1 cellular context compared by ENCODE assay signal in genomic region chr17:63741251-63742049, GRCh38.
A peak's percentile ranks its signal among the peaks of the same experiment; 100 is the strongest.
TF ChIP-seq lines count a peak whose summit lies in the region.

STRADA (minus strand) TSS chr17:63741799; CDS start chr17:63728369, 13,430 bp downstream.

TF ChIP-seq in HEK293, 187 proteins besides CTCF, POLR2A, EP300 and RAD21 (continued from another document and continues in another):
- TF ChIP-seq ZBTB44 (tag by site-specific recombination; IDR thresholded peaks at IDR 0.05) = peak; percentile 79
- TF ChIP-seq ZNF692 (tag by site-specific recombination; IDR thresholded peaks at IDR 0.05) = peak; percentile 49
- no peak for TF ChIP-seq ZNF354C (tag by site-specific recombination; IDR thresholded peaks at IDR 0.05; ENCODE audit: borderline replicate concordance, low read depth)
- peak; percentile 60 for TF ChIP-seq YY1 (tag by site-specific recombination; IDR thresholded peaks at IDR 0.05)
- TF ChIP-seq ZBTB26 (tag by site-specific recombination; optimal IDR thresholded peaks at IDR 0.05) = peak; percentile 76
- TF ChIP-seq ZNF146 (tag by site-specific recombination; IDR thresholded peaks at IDR 0.05) = peak; percentile 34; the same call in 1 of the 2 replicates
- TF ChIP-seq ZNF707 (tag by site-specific recombination; IDR thresholded peaks at IDR 0.05) = no peak; the same call in 1 of the 2 replicates
- TF ChIP-seq GLI4 (tag by site-specific recombination; IDR thresholded peaks at IDR 0.05) = peak; percentile 16; the same call in 1 of the 2 replicates
- TF ChIP-seq ZNF223 (tag by site-specific recombination; IDR thresholded peaks at IDR 0.05) = peak; percentile 37; the same call in 1 of the 2 replicates
- peak; percentile 80 for TF ChIP-seq KLF17 (tag by site-specific recombination; IDR thresholded peaks at IDR 0.05)
- TF ChIP-seq PRDM2 (tag by site-specific recombination; IDR thresholded peaks at IDR 0.05; ENCODE audit: borderline replicate concordance) = no peak
- TF ChIP-seq ZNF398 (tag by site-specific recombination; IDR thresholded peaks at IDR 0.05) = peak; percentile 39; the same call in 1 of the 2 replicates
- TF ChIP-seq HIC1 (tag by site-specific recombination; IDR thresholded peaks at IDR 0.05) = peak; percentile 62
- TF ChIP-seq PBX3 (CRISPR knock-in tag; IDR thresholded peaks at IDR 0.05) = peak; percentile 69; the same call in 1 of the 2 replicates
- no peak for TF ChIP-seq ZNF645 (tag by site-specific recombination; IDR thresholded peaks at IDR 0.05)
- peak; percentile 37; the same call in 1 of the 2 replicates for TF ChIP-seq ZBTB7A (tag by site-specific recombination; IDR thresholded peaks at IDR 0.05; ENCODE audit: low read depth)
- TF ChIP-seq KLF1 (tag by site-specific recombination; IDR thresholded peaks at IDR 0.05) = peak; percentile 90
- TF ChIP-seq FEZF1 (tag by site-specific recombination; IDR thresholded peaks at IDR 0.05) = 0 out of 2 replicates have a peak, but pooled peaks have one; percentile 19
- peak; percentile 69 for TF ChIP-seq ZNF423 (tag by site-specific recombination; IDR thresholded peaks at IDR 0.05)
- TF ChIP-seq KLF16 (tag by site-specific recombination; IDR thresholded peaks at IDR 0.05) = peak; percentile 91
- TF ChIP-seq ZBTB11 (tag by site-specific recombination; conservative IDR thresholded peaks at IDR 0.05; ENCODE audit: low read depth) = peak; percentile 87
- TF ChIP-seq ZNF274 (IDR thresholded peaks at IDR 0.05; ENCODE audit: low read length) = no peak
- TF ChIP-seq ZNF274 (tag by site-specific recombination; IDR thresholded peaks at IDR 0.05; ENCODE audit: borderline replicate concordance) = no peak
- no peak for TF ChIP-seq HOXA7 (CRISPR knock-in tag; IDR thresholded peaks at IDR 0.05; ENCODE audit: borderline replicate concordance)
- TF ChIP-seq ZNF26 (tag by site-specific recombination; IDR thresholded peaks at IDR 0.05) = no peak
- no peak for TF ChIP-seq ZNF211 (tag by site-specific recombination; IDR thresholded peaks at IDR 0.05; ENCODE audit: low read depth)
- peak; percentile 86 for TF ChIP-seq ZNF24 (tag by site-specific recombination; IDR thresholded peaks at IDR 0.05)
- TF ChIP-seq ZNF391 (tag by site-specific recombination; IDR thresholded peaks at IDR 0.05; ENCODE audit: borderline replicate concordance, low read depth) = peak; percentile 87; the same call in 1 of the 2 replicates
- TF ChIP-seq ZFP37 (tag by site-specific recombination; IDR thresholded peaks at IDR 0.05) = peak; percentile 93
